ENCODE assay signal across 19 cellular contexts in the genomic region with DNA sequence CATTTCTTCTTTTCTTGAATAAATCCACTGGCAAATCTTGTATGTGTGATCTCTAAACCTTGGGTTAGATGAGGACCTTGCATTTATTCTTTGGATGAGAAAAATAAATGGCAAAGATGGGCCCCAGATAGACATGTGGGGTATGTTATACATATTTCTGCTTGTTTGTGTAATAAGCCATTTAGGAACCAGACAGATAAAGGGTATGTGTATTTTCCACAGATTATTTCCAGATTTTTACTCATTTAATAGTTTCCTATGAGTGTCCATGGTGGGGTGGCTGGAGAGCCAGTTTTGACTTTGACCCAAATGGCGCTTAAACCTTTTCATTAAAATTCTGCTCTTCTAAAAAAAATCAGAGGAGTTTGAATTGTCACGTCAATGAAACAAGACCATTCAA.
"Had no signal": no experiment of that assay in that cellular context is flagged by ENCODE, and none has a peak within 500 bp of the region (broad histone marks: within the 10 kb centered on the region; RNA-seq: fewer than 3 reads in every experiment).

No MANE protein-coding gene starts in this region.

- DNase-seq: colonic mucosa; cortex of kidney; dermis blood vessel endothelial cell; dorsolateral prefrontal cortex; effector CD4-positive, alpha-beta T cell; effector CD8-positive, alpha-beta T cell; effector memory CD4-positive, alpha-beta T cell; effector memory CD8-positive, alpha-beta T cell; endodermal cell; erythroblast; esophagus squamous epithelium; foreskin fibroblast; foreskin keratinocyte; foreskin melanocyte; gastrocnemius medialis; glutamatergic neuron; head of caudate nucleus; heart left ventricle; heart right ventricle had no signal
